ENCODE assay signal across 1 cellular context in genomic region chr4:19823781-19824180, GRCh38.
A peak's percentile ranks its signal among the peaks of the same experiment; 100 is the strongest.
TF ChIP-seq lines count a peak whose summit lies in the region.

No MANE protein-coding gene starts in this region.

TF ChIP-seq in HEK293, 187 proteins besides CTCF, POLR2A, EP300 and RAD21 (continued from another document and continues in another):
- TF ChIP-seq ZNF280D (tag by site-specific recombination; IDR thresholded peaks at IDR 0.05) (no peak), ZNF654 (tag by site-specific recombination; IDR thresholded peaks at IDR 0.05; ENCODE audit: low read depth) (no peak), ZNF335 (tag by site-specific recombination; conservative IDR thresholded peaks at IDR 0.05) (0 out of 2 replicates have a peak, but pooled peaks have one; percentile 24), HOXC10 (CRISPR knock-in tag; IDR thresholded peaks at IDR 0.05) (no peak), ZNF549 (tag by site-specific recombination; IDR thresholded peaks at IDR 0.05) (no peak), ZNF433 (tag by site-specific recombination; IDR thresholded peaks at IDR 0.05; ENCODE audit: low read depth) (no peak), ZSCAN4 (tag by site-specific recombination; IDR thresholded peaks at IDR 0.05) (peak; percentile 63), ZNF664 (tag by site-specific recombination; IDR thresholded peaks at IDR 0.05) (peak; percentile 54; the same call in 1 of the 2 replicates), ZNF202 (tag by site-specific recombination; IDR thresholded peaks at IDR 0.05; ENCODE audit: borderline replicate concordance) (no peak), ZNF221 (tag by site-specific recombination; IDR thresholded peaks at IDR 0.05; ENCODE audit: borderline replicate concordance) (no peak), ZNF404 (tag by site-specific recombination; IDR thresholded peaks at IDR 0.05) (no peak), ZNF311 (tag by site-specific recombination; IDR thresholded peaks at IDR 0.05; ENCODE audit: borderline replicate concordance) (no peak), ZBTB8A (tag by site-specific recombination; IDR thresholded peaks at IDR 0.05) (peak; percentile 75), RBAK (tag by site-specific recombination; IDR thresholded peaks at IDR 0.05) (no peak), ZNF514 (tag by site-specific recombination; IDR thresholded peaks at IDR 0.05) (no peak), ZEB2 (tag by site-specific recombination; IDR thresholded peaks at IDR 0.05) (peak; percentile 59; the same call in 1 of the 2 replicates), ZNF610 (tag by site-specific recombination; IDR thresholded peaks at IDR 0.05; ENCODE audit: borderline replicate concordance) (peak; percentile 38; the same call in 1 of the 2 replicates), OSR2 (tag by site-specific recombination; IDR thresholded peaks at IDR 0.05) (peak; percentile 91), ZNF223 (tag by site-specific recombination; IDR thresholded peaks at IDR 0.05) (no peak), BCL11B (tag by site-specific recombination; IDR thresholded peaks at IDR 0.05; ENCODE audit: low read depth) (peak; percentile 86), ZNF785 (tag by site-specific recombination; IDR thresholded peaks at IDR 0.05) (no peak), ZNF112 (tag by site-specific recombination; IDR thresholded peaks at IDR 0.05) (no peak), ZNF626 (tag by site-specific recombination; IDR thresholded peaks at IDR 0.05) (no peak), ZSCAN30 (tag by site-specific recombination; IDR thresholded peaks at IDR 0.05) (peak; percentile 69), TRIM28 (IDR thresholded peaks at IDR 0.05; ENCODE audit: borderline replicate concordance, low read length) (peak; percentile 46; the same call in 1 of the 2 replicates), ZSCAN23 (tag by site-specific recombination; IDR thresholded peaks at IDR 0.05) (0 out of 2 replicates have a peak, but pooled peaks have one; percentile 64), KLF16 (tag by site-specific recombination; IDR thresholded peaks at IDR 0.05) (0 out of 2 replicates have a peak, but pooled peaks have one; percentile 41), ZNF302 (tag by site-specific recombination; IDR thresholded peaks at IDR 0.05; ENCODE audit: low read depth) (no peak), PATZ1 (tag by site-specific recombination; IDR thresholded peaks at IDR 0.05) (0 out of 2 replicates have a peak, but pooled peaks have one; percentile 25), ZBTB17 (tag by site-specific recombination; IDR thresholded peaks at IDR 0.05) (peak; percentile 65), SP2 (tag by site-specific recombination; IDR thresholded peaks at IDR 0.05) (peak; percentile 14; the same call in 1 of the 2 replicates), ZNF449 (tag by site-specific recombination; IDR thresholded peaks at IDR 0.05) (peak; percentile 57; the same call in 1 of the 2 replicates), FEZF1 (tag by site-specific recombination; IDR thresholded peaks at IDR 0.05) (peak; percentile 96), ZNF704 (tag by site-specific recombination; IDR thresholded peaks at IDR 0.05) (no peak), KLF8 (tag by site-specific recombination; IDR thresholded peaks at IDR 0.05) (peak; percentile 72), ZNF558 (tag by site-specific recombination; IDR thresholded peaks at IDR 0.05) (0 out of 2 replicates have a peak, but pooled peaks have one; percentile 32), HOXD13 (CRISPR knock-in tag; IDR thresholded peaks at IDR 0.05; ENCODE audit: borderline replicate concordance) (no peak), INSM2 (tag by site-specific recombination; IDR thresholded peaks at IDR 0.05) (peak; percentile 66), ZNF639 (tag by site-specific recombination; IDR thresholded peaks at IDR 0.05) (peak; percentile 77), KLF10 (tag by site-specific recombination; IDR thresholded peaks at IDR 0.05) (peak; percentile 83), ZNF398 (tag by site-specific recombination; IDR thresholded peaks at IDR 0.05) (peak; percentile 41; the same call in 1 of the 2 replicates), ZNF629 (tag by site-specific recombination; IDR thresholded peaks at IDR 0.05) (peak; percentile 81), ZNF366 (tag by site-specific recombination; conservative IDR thresholded peaks at IDR 0.05) (peak; percentile 95), ZBTB44 (tag by site-specific recombination; IDR thresholded peaks at IDR 0.05) (peak; percentile 79; the same call in 1 of the 2 replicates), ZNF544 (tag by site-specific recombination; IDR thresholded peaks at IDR 0.05) (no peak), ZNF148 (tag by site-specific recombination; IDR thresholded peaks at IDR 0.05; ENCODE audit: borderline replicate concordance) (no peak), ZNF585B (tag by site-specific recombination; IDR thresholded peaks at IDR 0.05) (no peak)
